1 cellular context compared by ENCODE assay signal in the genomic region with DNA sequence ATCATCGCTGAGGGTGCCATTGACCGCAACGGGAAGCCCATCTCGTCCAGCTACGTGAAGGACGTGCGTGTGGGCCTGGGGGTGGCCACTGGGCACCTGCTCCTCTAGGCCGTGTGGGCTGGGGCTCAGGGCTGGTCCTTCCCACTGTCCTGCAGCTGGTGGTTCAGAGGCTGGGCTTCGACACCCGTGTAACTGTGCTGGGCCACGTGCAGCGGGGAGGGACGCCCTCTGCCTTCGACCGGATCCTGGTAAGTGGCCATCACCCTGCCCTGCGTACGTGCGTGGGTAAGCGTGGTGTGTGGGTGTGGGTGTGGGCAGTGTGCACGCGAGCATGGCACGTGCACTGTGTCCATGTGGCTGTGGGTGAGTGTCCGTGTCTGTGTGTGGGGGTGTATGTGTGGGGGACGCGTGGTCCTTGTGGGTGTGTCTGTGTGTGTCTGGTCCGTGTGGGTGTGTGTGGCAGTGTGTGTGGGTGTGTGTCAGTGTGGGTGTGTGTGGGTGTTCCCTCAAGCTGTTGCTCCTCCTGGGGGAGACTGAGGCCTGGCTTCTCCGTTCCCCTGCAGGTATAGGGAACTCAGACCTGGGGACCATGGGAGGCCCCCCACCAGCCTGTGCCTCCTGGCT.
TF ChIP-seq lines count a peak whose summit lies in the region.

No MANE protein-coding gene starts in this region.

TF ChIP-seq in HepG2, 621 proteins besides CTCF, POLR2A, EP300 and RAD21:
- TF ChIP-seq, protein P1, sequence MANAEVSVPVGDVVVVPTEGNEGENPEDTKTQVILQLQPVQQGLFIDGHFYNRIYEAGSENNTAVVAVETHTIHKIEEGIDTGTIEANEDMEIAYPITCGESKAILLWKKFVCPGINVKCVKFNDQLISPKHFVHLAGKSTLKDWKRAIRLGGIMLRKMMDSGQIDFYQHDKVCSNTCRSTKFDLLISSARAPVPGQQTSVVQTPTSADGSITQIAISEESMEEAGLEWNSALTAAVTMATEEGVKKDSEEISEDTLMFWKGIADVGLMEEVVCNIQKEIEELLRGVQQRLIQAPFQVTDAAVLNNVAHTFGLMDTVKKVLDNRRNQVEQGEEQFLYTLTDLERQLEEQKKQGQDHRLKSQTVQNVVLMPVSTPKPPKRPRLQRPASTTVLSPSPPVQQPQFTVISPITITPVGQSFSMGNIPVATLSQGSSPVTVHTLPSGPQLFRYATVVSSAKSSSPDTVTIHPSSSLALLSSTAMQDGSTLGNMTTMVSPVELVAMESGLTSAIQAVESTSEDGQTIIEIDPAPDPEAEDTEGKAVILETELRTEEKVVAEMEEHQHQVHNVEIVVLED (CRISPR knock-in tag; IDR thresholded peaks at IDR 0.05; ENCODE audit: borderline replicate concordance), result no peak
- TF ChIP-seq HHEX (CRISPR knock-in tag; IDR thresholded peaks at IDR 0.05), result no peak
- TF ChIP-seq, protein P2, sequence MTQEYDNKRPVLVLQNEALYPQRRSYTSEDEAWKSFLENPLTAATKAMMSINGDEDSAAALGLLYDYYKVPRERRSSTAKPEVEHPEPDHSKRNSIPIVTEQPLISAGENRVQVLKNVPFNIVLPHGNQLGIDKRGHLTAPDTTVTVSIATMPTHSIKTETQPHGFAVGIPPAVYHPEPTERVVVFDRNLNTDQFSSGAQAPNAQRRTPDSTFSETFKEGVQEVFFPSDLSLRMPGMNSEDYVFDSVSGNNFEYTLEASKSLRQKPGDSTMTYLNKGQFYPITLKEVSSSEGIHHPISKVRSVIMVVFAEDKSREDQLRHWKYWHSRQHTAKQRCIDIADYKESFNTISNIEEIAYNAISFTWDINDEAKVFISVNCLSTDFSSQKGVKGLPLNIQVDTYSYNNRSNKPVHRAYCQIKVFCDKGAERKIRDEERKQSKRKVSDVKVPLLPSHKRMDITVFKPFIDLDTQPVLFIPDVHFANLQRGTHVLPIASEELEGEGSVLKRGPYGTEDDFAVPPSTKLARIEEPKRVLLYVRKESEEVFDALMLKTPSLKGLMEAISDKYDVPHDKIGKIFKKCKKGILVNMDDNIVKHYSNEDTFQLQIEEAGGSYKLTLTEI (CRISPR knock-in tag; conservative IDR thresholded peaks at IDR 0.05), result no peak
- TF ChIP-seq NR2F6 (IDR thresholded peaks at IDR 0.05), result no peak
- TF ChIP-seq NR2F6 (CRISPR knock-in tag; IDR thresholded peaks at IDR 0.05), result no peak
- 0 out of 2 replicates have a peak, but pooled peaks have one; percentile 4 for TF ChIP-seq RXRA (CRISPR knock-in tag; IDR thresholded peaks at IDR 0.05)
- no peak for TF ChIP-seq FOXO1 (CRISPR knock-in tag; IDR thresholded peaks at IDR 0.05)
- no peak for TF ChIP-seq ZFP36L2 (CRISPR knock-in tag; IDR thresholded peaks at IDR 0.05)
- TF ChIP-seq ZNF180 (CRISPR knock-in tag; IDR thresholded peaks at IDR 0.05; ENCODE audit: borderline replicate concordance, low read depth), result no peak
TF ChIP-seq in HepG2: peak in this region for 1.
